Comparison of ENCODE assay signal across 8 cellular contexts in genomic region chr5:59188415-59189225, GRCh38.
DNase-seq lines count a peak whose midpoint lies in the region; ATAC-seq, FAIRE-seq and TF ChIP-seq lines count a peak whose summit lies in the region.

No MANE protein-coding gene starts in this region.

- no peak overlapping the region for H3K9ac ChIP-seq in BLaER1
- no peak overlapping the region for H3K9ac ChIP-seq in fibroblast of lung (ENCODE audit: insufficient read depth, low read length)

- no peaks in the 10 kb centered on the region for H3K9me3 Mint-ChIP-seq in activated T-helper 1 cell treated with anti-CD3 and anti-CD28 coated beads, Interleukin-12 subunit alpha, Interleukin-12 subunit beta, Interleukin-2, Interleukin-4 antibody, amounts not matched to agents 30 ng/mL and 10 ng/mL and 1 ng/mL, durations not matched to agents 14 hours and 24 hours and 36 hours
- no peaks in the 10 kb centered on the region for H3K9me3 Mint-ChIP-seq in natural killer cell treated with Interleukin-12 subunit alpha and Interleukin-12 subunit beta and Interleukin-15 and Interleukin-18, amount 100 ng/mL, for 72 hours

- 0 out of 2 replicates have a peak, but pooled peaks cover 5% of the 10 kb centered on the region for H3K4me1 ChIP-seq in BLaER1
- H3K4me1 ChIP-seq in fibroblast of lung (ENCODE audit: control insufficient read depth, extremely low read depth, insufficient read depth, low read length): no peaks in the 10 kb centered on the region

- peak; percentile 57 to 65 for TF ChIP-seq CTCF in fibroblast of lung (conservative IDR thresholded peaks at IDR 0.05 in 1 of 2, IDR thresholded peaks at IDR 0.05 in 1 of 2; ENCODE audit: low read depth in 1 of 2, low read length in 2 of 2)

- H3K36me3 Mint-ChIP-seq in activated T-helper 1 cell treated with anti-CD3 and anti-CD28 coated beads, Interleukin-12 subunit alpha, Interleukin-12 subunit beta, Interleukin-2, Interleukin-4 antibody, amounts not matched to agents 30 ng/mL and 10 ng/mL and 1 ng/mL, durations not matched to agents 14 hours and 24 hours and 36 hours (ENCODE audit: low read depth): no peaks in the 10 kb centered on the region
- H3K36me3 Mint-ChIP-seq in natural killer cell treated with Interleukin-12 subunit alpha and Interleukin-12 subunit beta and Interleukin-15 and Interleukin-18, amount 100 ng/mL, for 72 hours: no peaks in the 10 kb centered on the region

- peak; percentile 26 for DNase-seq in HuH-7 (ENCODE audit: low spot score)
- peak; percentile 32 for DNase-seq in RCC 7860 (ENCODE audit: low spot score)
- DNase-seq in activated T-helper 1 cell treated with anti-CD3 and anti-CD28 coated beads, Interleukin-12 subunit alpha, Interleukin-12 subunit beta, Interleukin-2, Interleukin-4 antibody, amounts not matched to agents 30 ng/mL and 10 ng/mL and 1 ng/mL, durations not matched to agents 14 hours and 24 hours and 36 hours (ENCODE audit: low spot score): peak; percentile 32
- DNase-seq in fibroblast of lung (ENCODE audit: low read depth in 2 of 2): peak; percentile 63 to 81
- DNase-seq in natural killer cell treated with Interleukin-12 subunit alpha and Interleukin-12 subunit beta and Interleukin-15 and Interleukin-18, amount 100 ng/mL, for 72 hours (ENCODE audit: low spot score): peak; percentile 79
- peak; percentile 36 for DNase-seq in stimulated activated naive CD4-positive, alpha-beta T cell treated with Interleukin-2 at 50 U/mL for 16 hours (lab: John Stamatoyannopoulos, UW)

- H3K4me3 Mint-ChIP-seq in activated T-helper 1 cell treated with anti-CD3 and anti-CD28 coated beads, Interleukin-12 subunit alpha, Interleukin-12 subunit beta, Interleukin-2, Interleukin-4 antibody, amounts not matched to agents 30 ng/mL and 10 ng/mL and 1 ng/mL, durations not matched to agents 14 hours and 24 hours and 36 hours: no peak overlapping the region
- peak overlapping the region; percentile 0 for H3K4me3 Mint-ChIP-seq in natural killer cell treated with Interleukin-12 subunit alpha and Interleukin-12 subunit beta and Interleukin-15 and Interleukin-18, amount 100 ng/mL, for 72 hours

- intact Hi-C loops in activated T-helper 1 cell treated with anti-CD3 and anti-CD28 coated beads, Interleukin-12 subunit alpha, Interleukin-12 subunit beta, Interleukin-2, Interleukin-4 antibody, amounts not matched to agents 30 ng/mL and 10 ng/mL and 1 ng/mL, durations not matched to agents 14 hours and 24 hours and 36 hours (cut with micrococcal nuclease): loop anchor here (1.0 to 2.0 kb wide), 6 partner anchors 179 to 612 kb away; no protein-coding TSS in a partner anchor

- FAIRE-seq in RCC 7860 (lab: Jason Lieb, UNC): peak; percentile 41

- H4K20me1 ChIP-seq in BLaER1: no peaks in the 10 kb centered on the region
- H4K20me1 ChIP-seq in fibroblast of lung (ENCODE audit: control insufficient read depth, extremely low read depth, insufficient read depth, low read length): no peaks in the 10 kb centered on the region

- no peaks in the 10 kb centered on the region for H3K79me2 ChIP-seq in fibroblast of lung (ENCODE audit: control insufficient read depth, insufficient read depth, low read length)

- peaks cover 27% of the 10 kb centered on the region for H3K27me3 Mint-ChIP-seq in activated T-helper 1 cell treated with anti-CD3 and anti-CD28 coated beads, Interleukin-12 subunit alpha, Interleukin-12 subunit beta, Interleukin-2, Interleukin-4 antibody, amounts not matched to agents 30 ng/mL and 10 ng/mL and 1 ng/mL, durations not matched to agents 14 hours and 24 hours and 36 hours (ENCODE audit: insufficient read depth)
- H3K27me3 Mint-ChIP-seq in natural killer cell treated with Interleukin-12 subunit alpha and Interleukin-12 subunit beta and Interleukin-15 and Interleukin-18, amount 100 ng/mL, for 72 hours: peaks cover 9 to 19% of the 10 kb centered on the region in 2 donors

- H3K27ac Mint-ChIP-seq in activated T-helper 1 cell treated with anti-CD3 and anti-CD28 coated beads, Interleukin-12 subunit alpha, Interleukin-12 subunit beta, Interleukin-2, Interleukin-4 antibody, amounts not matched to agents 30 ng/mL and 10 ng/mL and 1 ng/mL, durations not matched to agents 14 hours and 24 hours and 36 hours: no peak overlapping the region
- peak overlapping the region in 1 of 2 donors; percentile 67 for H3K27ac Mint-ChIP-seq in natural killer cell treated with Interleukin-12 subunit alpha and Interleukin-12 subunit beta and Interleukin-15 and Interleukin-18, amount 100 ng/mL, for 72 hours

- peak; percentile 73 for ATAC-seq in GM19438 (IDR thresholded peaks at IDR 0.05; ENCODE audit: low read depth, unreplicated experiment)
- ATAC-seq in natural killer cell treated with Interleukin-12 subunit alpha and Interleukin-12 subunit beta and Interleukin-15 and Interleukin-18, amount 100 ng/mL, for 72 hours: peak; percentile 76 to 82

- H3K27ac ChIP-seq in BLaER1 (no peak overlapping the region), fibroblast of lung (ENCODE audit: insufficient read depth, low read length) (no peak overlapping the region)

- H3K4me2 ChIP-seq in BLaER1 (peak overlapping the region; percentile 42), fibroblast of lung (ENCODE audit: extremely low read depth, insufficient read depth, low read length) (peak overlapping the region; percentile 79)

- H3K4me3 ChIP-seq in BLaER1 (no peak overlapping the region), fibroblast of lung (replicated peaks in 1 of 4; ENCODE audit: control extremely low read depth in 1 of 4, insufficient read depth in 1 of 4, low read depth in 3 of 4, low read length in 4 of 4) (peak overlapping the region; percentile 10 to 48 (median 31))

- H3K4me1 Mint-ChIP-seq in activated T-helper 1 cell treated with anti-CD3 and anti-CD28 coated beads, Interleukin-12 subunit alpha, Interleukin-12 subunit beta, Interleukin-2, Interleukin-4 antibody, amounts not matched to agents 30 ng/mL and 10 ng/mL and 1 ng/mL, durations not matched to agents 14 hours and 24 hours and 36 hours (ENCODE audit: low read depth): peaks cover 7% of the 10 kb centered on the region
- H3K4me1 Mint-ChIP-seq in natural killer cell treated with Interleukin-12 subunit alpha and Interleukin-12 subunit beta and Interleukin-15 and Interleukin-18, amount 100 ng/mL, for 72 hours (ENCODE audit: low read depth in 2 of 2): peaks cover 4 to 6% of the 10 kb centered on the region in 2 donors

- H3K9me3 ChIP-seq in BLaER1: no peaks in the 10 kb centered on the region
- no peaks in the 10 kb centered on the region for H3K9me3 ChIP-seq in fibroblast of lung (ENCODE audit: control insufficient read depth, insufficient read depth, low read depth, low read length)

- peak overlapping the region; percentile 83 for H2AFZ ChIP-seq in fibroblast of lung (ENCODE audit: low read length)

- no peaks in the 10 kb centered on the region for H3K27me3 ChIP-seq in BLaER1
- H3K27me3 ChIP-seq in fibroblast of lung (ENCODE audit: control insufficient read depth, insufficient read depth, low read length): no peaks in the 10 kb centered on the region

- H3K36me3 ChIP-seq in BLaER1 (no peaks in the 10 kb centered on the region), fibroblast of lung (ENCODE audit: control insufficient read depth, insufficient read depth, low read length) (no peaks in the 10 kb centered on the region)

Comparison
In these comparisons a context has a peak if more than half of its experiments do, and no peak if none do; other contexts are left out.
1. DNase-seq: peak in every context shown above with its lines; median percentile 79 in natural killer cell treated with Interleukin-12 subunit alpha and Interleukin-12 subunit beta and Interleukin-15 and Interleukin-18, amount 100 ng/mL, for 72 hours; 72 in fibroblast of lung; 36 in stimulated activated naive CD4-positive, alpha-beta T cell treated with Interleukin-2 at 50 U/mL for 16 hours; 32 in RCC 7860; 32 in activated T-helper 1 cell treated with anti-CD3 and anti-CD28 coated beads, Interleukin-12 subunit alpha, Interleukin-12 subunit beta, Interleukin-2, Interleukin-4 antibody, amounts not matched to agents 30 ng/mL and 10 ng/mL and 1 ng/mL, durations not matched to agents 14 hours and 24 hours and 36 hours; 26 in HuH-7.